15 cellular contexts compared by ENCODE assay signal in genomic region chr5:168023190-168023589, GRCh38.
DNase-seq lines count a peak whose midpoint lies in the region; TF ChIP-seq lines count a peak whose summit lies in the region.
"Had no signal": no experiment of that assay in that cellular context is flagged by ENCODE, and none has a peak within 500 bp of the region (broad histone marks: within the 10 kb centered on the region; RNA-seq: fewer than 3 reads in every experiment).

No MANE protein-coding gene starts in this region.

- TF ChIP-seq CTCF in stomach (IDR thresholded peaks at IDR 0.05) = no peak

- H3K36me3 ChIP-seq in H7 (replicated peaks; ENCODE audit: control insufficient read depth, insufficient read depth, low read length) = no peaks in the 10 kb centered on the region
- no peaks in the 10 kb centered on the region for H3K36me3 ChIP-seq in stomach
- H3K36me3 ChIP-seq: esophagus muscularis mucosa, suprapubic skin had no signal

- intact Hi-C loops in stomach (cut with DNase I; ENCODE audit: low total_unique reads) = no loop called here

- no peaks in the 10 kb centered on the region for H3K27me3 ChIP-seq in H7 (ENCODE audit: control insufficient read depth, insufficient read depth, low read length)
- H3K27me3 ChIP-seq in stomach = peaks cover 0 to 24% (median 0%) of the 10 kb centered on the region in 3 donors
- H3K27me3 ChIP-seq: esophagus muscularis mucosa, suprapubic skin had no signal

- H3K9me3 ChIP-seq in stomach = no peaks in the 10 kb centered on the region
- H3K9me3 ChIP-seq: Caco-2, esophagus muscularis mucosa, suprapubic skin had no signal

- H3K27ac ChIP-seq in stomach = peak overlapping the region in 1 of 5 donors; percentile 35
- H3K27ac ChIP-seq: coronary artery, suprapubic skin had no signal

- DNase-seq in H7 (peak; percentile 35), astrocyte of the hippocampus (ENCODE audit: low read depth, low spot score) (peak; percentile 47), hippocampal formation (lab: John Stamatoyannopoulos, UW) (peak; percentile 51 to 57), retina (peak; percentile 55), NK-92 (lab: John Stamatoyannopoulos, UW; ENCODE audit: unreplicated experiment) (no peak), kidney tubule cell (ENCODE audit: low spot score) (no peak), AG08396 (ENCODE audit: low spot score) (no peak), stomach (no peak)
- DNase-seq: activated CD4-positive, alpha-beta T cell treated with anti-CD3 and anti-CD28 coated beads for 1 hour; Caco-2; NCI-H1105 had no signal

- no peak for TF ChIP-seq EP300 in stomach (IDR thresholded peaks at IDR 0.05)

- 54 to 66% (median 60%) methylated on average over 12 to 15 of the region's 15 CpGs for WGBS in stomach, 5 donors

- H3K4me3 ChIP-seq in H7 (ENCODE audit: insufficient read depth, low read depth, low read length) = no peak overlapping the region
- H3K4me3 ChIP-seq in stomach = no peak overlapping the region
- H3K4me3 ChIP-seq: coronary artery, esophagus muscularis mucosa, smooth muscle cell, suprapubic skin had no signal

- TF ChIP-seq POLR2A in stomach (IDR thresholded peaks at IDR 0.05) = no peak

- peaks cover 0 to 14% (median 0%) of the 10 kb centered on the region in 4 donors for H3K4me1 ChIP-seq in stomach
- H3K4me1 ChIP-seq: Caco-2 had no signal

Comparison
In these comparisons a context has a peak if more than half of its experiments do, and no peak if none do; other contexts are left out.
1. DNase-seq: peak in H7 (single experiment), astrocyte of the hippocampus (single experiment), hippocampal formation (2 of 2) and retina (single experiment); none in NK-92 (single experiment), kidney tubule cell (single experiment), AG08396 (single experiment) and stomach (single experiment).